Comparison of ENCODE assay signal across 9 cellular contexts in the genomic region with DNA sequence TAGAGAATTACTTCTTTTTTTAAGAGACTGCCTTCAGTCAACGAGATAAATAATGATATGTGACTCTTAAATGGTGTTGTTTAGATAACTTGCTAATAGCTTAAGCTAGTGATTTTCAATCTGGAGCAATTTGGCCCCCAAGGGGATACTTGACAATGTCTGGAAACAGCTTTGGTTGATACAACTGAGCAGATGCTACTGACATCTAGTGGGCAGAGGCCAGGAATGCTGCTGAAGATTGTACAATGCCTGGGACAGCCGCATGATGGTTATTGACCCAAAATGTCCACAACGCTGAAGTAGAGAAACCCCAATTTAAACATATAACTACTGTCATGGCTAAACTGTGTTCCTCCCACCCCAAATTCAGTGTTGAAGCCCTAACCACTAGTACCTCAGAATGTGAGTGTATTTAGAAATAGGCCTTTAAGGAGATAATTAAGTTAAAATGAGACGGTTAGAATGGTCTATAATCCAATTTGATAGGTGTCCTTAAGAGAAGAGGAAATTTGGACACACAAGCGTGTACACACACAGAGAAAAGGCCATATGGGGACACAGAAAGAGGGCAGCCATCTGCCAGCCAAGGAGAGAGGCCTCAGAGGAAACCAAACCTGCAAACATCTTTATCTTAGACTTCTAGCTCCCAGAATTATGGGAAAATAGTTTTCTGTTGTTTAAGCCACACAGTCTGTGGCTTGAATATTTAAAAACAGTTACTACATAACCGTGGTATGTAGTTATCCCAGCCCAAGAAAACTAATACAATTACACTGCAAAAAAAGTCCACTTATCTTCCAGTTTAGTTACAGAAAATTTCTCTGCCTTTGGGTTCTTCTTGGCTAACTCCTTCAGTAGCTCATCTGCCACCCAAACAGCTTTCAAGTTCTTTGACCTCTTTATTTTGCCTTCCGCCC. TPM values are rescaled to one million over a fixed set of nuclear protein-coding genes. Genes with fewer than 3 reads are reported as not detected.
DNase-seq lines count a peak whose midpoint lies in the region; ATAC-seq lines count a peak whose summit lies in the region.
"Had no signal": no experiment of that assay in that cellular context is flagged by ENCODE, and none has a peak within 500 bp of the region (broad histone marks: within the 10 kb centered on the region; RNA-seq: fewer than 3 reads in every experiment).

No MANE protein-coding gene starts in this region.

- no peak overlapping the region for H3K27ac Mint-ChIP-seq in memory B cell
- H3K27ac Mint-ChIP-seq: activated naive CD8-positive, alpha-beta T cell had no signal

- H3K9me3 Mint-ChIP-seq in memory B cell = no peaks in the 10 kb centered on the region

- in situ Hi-C loops in Caki2 (cut with HindIII; ENCODE audit: low pct_unique_long_range_greater_than_20kb, low sequenced_read_pairs) = no loop called here

- peaks cover 4% of the 10 kb centered on the region for H3K27me3 Mint-ChIP-seq in memory B cell

- H3K4me3 Mint-ChIP-seq in memory B cell = no peak overlapping the region
- H3K4me3 Mint-ChIP-seq: activated naive CD8-positive, alpha-beta T cell had no signal

- peak; percentile 34 for DNase-seq in Caki2 (ENCODE audit: low read depth)
- peak; percentile 34 to 76 for DNase-seq in NCI-H446 (lab: John Stamatoyannopoulos, UW)
- peak; percentile 64 for DNase-seq in activated CD4-positive, alpha-beta T cell treated with anti-CD3 and anti-CD28 coated beads for 48 hours
- DNase-seq in ecto neural progenitor cell (ENCODE audit: low spot score) = peak; percentile 61
- peak; percentile 29 to 37 for DNase-seq in memory B cell (ENCODE audit: low spot score in 2 of 2)
- DNase-seq in stimulated activated naive CD4-positive, alpha-beta T cell (lab: John Stamatoyannopoulos, UW) = peak in 5 of 6 experiments; percentile 17 to 58 (median 31)

- ATAC-seq in GM19372 (IDR thresholded peaks at IDR 0.05; ENCODE audit: low read depth, unreplicated experiment) (peak; percentile 99), HG03378 (IDR thresholded peaks at IDR 0.05; ENCODE audit: unreplicated experiment) (peak; percentile 100), memory B cell (ENCODE audit: low read depth) (peak; percentile 99)

- no peaks in the 10 kb centered on the region for H3K36me3 Mint-ChIP-seq in memory B cell
- H3K36me3 Mint-ChIP-seq: activated naive CD8-positive, alpha-beta T cell had no signal

- no peaks in the 10 kb centered on the region for H3K4me1 Mint-ChIP-seq in memory B cell

RNA-seq across cellular contexts. Expression of a gene that starts 22.2 kb away (rescaled TPM):
- 3.0 and 8.0 TPM in 2 replicates for total RNA-seq in Caki2 (2014; rRNA removed; shearing (Covaris generic); ENCODE audit: low replicate concordance)

RNA-seq across cellular contexts. Expression of a gene that starts 22.3 kb away (rescaled TPM):
- total RNA-seq in Caki2 (2014; rRNA removed; shearing (Covaris generic); ENCODE audit: low replicate concordance) = 49.0 and 64.9 TPM in 2 replicates

Comparison
In these comparisons a context has a peak if more than half of its experiments do, and no peak if none do; other contexts are left out.
1. Peak in every context shown above with its lines: DNase-seq and ATAC-seq.